11 cellular contexts compared by ENCODE assay signal in genomic region chr6:157832250-157832967, GRCh38. TPM values are rescaled to one million over a fixed set of nuclear protein-coding genes. Genes with fewer than 3 reads are reported as not detected.
DNase-seq lines count a peak whose midpoint lies in the region; ATAC-seq, FAIRE-seq and TF ChIP-seq lines count a peak whose summit lies in the region.
"Had no signal": no experiment of that assay in that cellular context is flagged by ENCODE, and none has a peak within 500 bp of the region (broad histone marks: within the 10 kb centered on the region; RNA-seq: fewer than 3 reads in every experiment).

No MANE protein-coding gene starts in this region.

- no peaks in the 10 kb centered on the region for H4K20me1 ChIP-seq in PC-9 (ENCODE audit: insufficient read depth)

- H3K9me3 Mint-ChIP-seq in activated CD4-positive, alpha-beta T cell treated with anti-CD3 and anti-CD28 coated beads for 36 hours (ENCODE audit: low read depth) = peaks cover 26% of the 10 kb centered on the region
- peaks cover 2% of the 10 kb centered on the region for H3K9me3 Mint-ChIP-seq in endodermal cell
- H3K9me3 Mint-ChIP-seq in osteocyte (ENCODE audit: unreplicated experiment) = peaks cover 6% of the 10 kb centered on the region

- peaks cover 62% of the 10 kb centered on the region for H3K36me3 Mint-ChIP-seq in activated CD4-positive, alpha-beta T cell treated with anti-CD3 and anti-CD28 coated beads for 36 hours (ENCODE audit: low read depth)
- H3K36me3 Mint-ChIP-seq in endodermal cell (ENCODE audit: low read depth) = peaks cover 12% of the 10 kb centered on the region
- peaks cover 10% of the 10 kb centered on the region for H3K36me3 Mint-ChIP-seq in osteocyte (ENCODE audit: unreplicated experiment)

- no peak overlapping the region for H2AFZ ChIP-seq in PC-9

- no peak overlapping the region for H3K9ac ChIP-seq in endodermal cell (ENCODE audit: extremely low read depth, low read length, poor library complexity, severe bottlenecking)

- no peaks in the 10 kb centered on the region for H3K9me2 ChIP-seq in PC-9 (ENCODE audit: insufficient read depth)

- H3K4me1 ChIP-seq in PC-9 (replicated peaks; ENCODE audit: insufficient read depth) (peaks cover 45% of the 10 kb centered on the region), endodermal cell (ENCODE audit: control insufficient read depth, insufficient read depth, low read length) (peaks cover 11% of the 10 kb centered on the region), pancreas (peaks cover 0 to 5% (median 5%) of the 10 kb centered on the region in 3 donors)

- TF ChIP-seq CTCF in PC-9 (conservative IDR thresholded peaks at IDR 0.05) = no peak
- peak; percentile 22 for TF ChIP-seq CTCF in endodermal cell (conservative IDR thresholded peaks at IDR 0.05)
- no peak for TF ChIP-seq CTCF in osteocyte (IDR thresholded peaks at IDR 0.05)
- TF ChIP-seq CTCF in pancreas (IDR thresholded peaks at IDR 0.05) = no peak

- H3K27me3 ChIP-seq in PC-9 (ENCODE audit: insufficient read depth, low read depth) (no peaks in the 10 kb centered on the region), endodermal cell (ENCODE audit: control insufficient read depth, insufficient read depth, low read length, poor library complexity, severe bottlenecking) (no peaks in the 10 kb centered on the region), pancreas (no peaks in the 10 kb centered on the region)
- H3K27me3 ChIP-seq: esophagus squamous epithelium had no signal

- POLR2A ChIA-PET in activated CD4-positive, alpha-beta T cell treated with anti-CD3 and anti-CD28 coated beads for 36 hours (lab: Charles Lee) = interaction anchor here (0.5 to 1.7 kb wide), 3 partner anchors 12 to 68 kb away, joined by 3 to 9 read pairs (median 4); no protein-coding TSS in a partner anchor
- POLR2A ChIA-PET in PC-9 (lab: Charles Lee; ENCODE audit: unreplicated experiment) = no interaction called here

- no peaks in the 10 kb centered on the region for H3K27me3 Mint-ChIP-seq in activated CD4-positive, alpha-beta T cell treated with anti-CD3 and anti-CD28 coated beads for 36 hours
- no peaks in the 10 kb centered on the region for H3K27me3 Mint-ChIP-seq in endodermal cell (ENCODE audit: insufficient read depth)
- no peaks in the 10 kb centered on the region for H3K27me3 Mint-ChIP-seq in osteocyte (ENCODE audit: unreplicated experiment)
- H3K27me3 Mint-ChIP-seq: activated CD8-positive, alpha-beta memory T cell treated with anti-CD3 and anti-CD28 coated beads, Interleukin-2, amount 10 ng/mL, durations not matched to agents 7 days and 5 days had no signal

- intact Hi-C loops in activated CD4-positive, alpha-beta T cell treated with anti-CD3 and anti-CD28 coated beads for 36 hours (cut with DNase I, micrococcal nuclease) = loop anchor here (5.0 to 10.0 kb wide), 2 partner anchors 40 to 1032 kb away; no protein-coding TSS in a partner anchor
- intact Hi-C loops in PC-9 (cut with micrococcal nuclease; ENCODE audit: unreplicated experiment) (loop anchor here (2.0 to 5.0 kb wide), 2 partner anchors 35 to 228 kb away; no protein-coding TSS in a partner anchor), pancreas (cut with DNase I) (no loop called here)

- CTCF ChIA-PET in activated CD4-positive, alpha-beta T cell treated with anti-CD3 and anti-CD28 coated beads for 36 hours (lab: Charles Lee) = interaction anchor here (0.6 to 4.9 kb wide), 4 partner anchors 13 to 146 kb away, joined by 3 to 25 read pairs (median 8); no protein-coding TSS in a partner anchor
- CTCF ChIA-PET in PC-9 (lab: Charles Lee) = no interaction called here

- H3K27ac ChIP-seq in PC-9 (peak overlapping the region; percentile 88), endodermal cell (ENCODE audit: low read depth, low read length) (peak overlapping the region; percentile 18), pancreas (no peak overlapping the region)
- H3K27ac ChIP-seq: esophagus squamous epithelium had no signal

- H3K4me3 ChIP-seq in PC-9 (no peak overlapping the region), endodermal cell (ENCODE audit: low read length) (peak overlapping the region; percentile 71), pancreas (no peak overlapping the region)
- H3K4me3 ChIP-seq: esophagus squamous epithelium had no signal

- H3K9me3 ChIP-seq in PC-9 (ENCODE audit: insufficient read depth, low read depth) (no peaks in the 10 kb centered on the region; the same call in 1 of the 2 replicates), endodermal cell (ENCODE audit: control insufficient read depth, low read length) (no peaks in the 10 kb centered on the region), pancreas (no peaks in the 10 kb centered on the region)
- H3K9me3 ChIP-seq: esophagus squamous epithelium had no signal

- no peak for FAIRE-seq in pancreas (lab: Jason Lieb, UNC)

- H3K27ac Mint-ChIP-seq in activated CD4-positive, alpha-beta T cell treated with anti-CD3 and anti-CD28 coated beads for 36 hours = peak overlapping the region; percentile 52
- H3K27ac Mint-ChIP-seq in endodermal cell = peak overlapping the region; percentile 81
- peak overlapping the region; percentile 87 for H3K27ac Mint-ChIP-seq in osteocyte (ENCODE audit: unreplicated experiment)
- H3K27ac Mint-ChIP-seq: activated CD8-positive, alpha-beta memory T cell treated with anti-CD3 and anti-CD28 coated beads, Interleukin-2, amount 10 ng/mL, durations not matched to agents 7 days and 5 days had no signal

- H3K4me1 Mint-ChIP-seq in activated CD4-positive, alpha-beta T cell treated with anti-CD3 and anti-CD28 coated beads for 36 hours = peaks cover 85% of the 10 kb centered on the region
- H3K4me1 Mint-ChIP-seq in endodermal cell (peaks cover 49% of the 10 kb centered on the region), osteocyte (ENCODE audit: unreplicated experiment) (peaks cover 61% of the 10 kb centered on the region)

- H3K36me3 ChIP-seq in PC-9 (ENCODE audit: low read depth) (peaks cover 30% of the 10 kb centered on the region; the same call in 1 of the 2 replicates), endodermal cell (ENCODE audit: control insufficient read depth, insufficient read depth, low read length) (peaks cover 8% of the 10 kb centered on the region), pancreas (no peaks in the 10 kb centered on the region)

- H3K4me2 ChIP-seq in PC-9 = peak overlapping the region; percentile 87

- 83 to 88% methylated on average over 3 of the region's 3 CpGs for WGBS in endodermal cell (ENCODE audit: insufficient coverage in 1 of 2, insufficient read length in 1 of 2), 2 experiments
- 80 to 88% methylated on average over 3 of the region's 3 CpGs for WGBS in pancreas, 2 donors

- no peak overlapping the region for H3K4me3 Mint-ChIP-seq in activated CD4-positive, alpha-beta T cell treated with anti-CD3 and anti-CD28 coated beads for 36 hours
- peak overlapping the region; percentile 36 for H3K4me3 Mint-ChIP-seq in endodermal cell
- H3K4me3 Mint-ChIP-seq in osteocyte (ENCODE audit: unreplicated experiment) = peak overlapping the region; percentile 14
- H3K4me3 Mint-ChIP-seq: activated CD8-positive, alpha-beta memory T cell treated with anti-CD3 and anti-CD28 coated beads, Interleukin-2, amount 10 ng/mL, durations not matched to agents 7 days and 5 days had no signal

- no peak for DNase-seq in activated CD4-positive, alpha-beta T cell treated with anti-CD3 and anti-CD28 coated beads for 36 hours
- no peak for DNase-seq in activated CD4-positive, alpha-beta T cell treated with anti-CD3 and anti-CD28 coated beads for 48 hours
- DNase-seq in PC-9 (no peak), endodermal cell (no peak), osteocyte (ENCODE audit: extremely low spot score, unreplicated experiment) (no peak), NCI-H187 (lab: John Stamatoyannopoulos, UW) (no peak), pancreas (no peak)
- DNase-seq: activated CD8-positive, alpha-beta memory T cell treated with anti-CD3 and anti-CD28 coated beads, Interleukin-2, amount 10 ng/mL, durations not matched to agents 7 days and 5 days; esophagus squamous epithelium; occipital lobe had no signal

- peaks cover 22% of the 10 kb centered on the region for H3F3A ChIP-seq in PC-9 (ENCODE audit: insufficient read depth, low read depth)

- ATAC-seq in activated CD4-positive, alpha-beta T cell treated with anti-CD3 and anti-CD28 coated beads for 36 hours = no peak
- no peak for ATAC-seq in GM21367 (IDR thresholded peaks at IDR 0.05; ENCODE audit: unreplicated experiment)
- ATAC-seq in pancreas = no peak
- ATAC-seq: activated CD8-positive, alpha-beta memory T cell treated with anti-CD3 and anti-CD28 coated beads, Interleukin-2, amount 10 ng/mL, durations not matched to agents 7 days and 5 days had no signal

- TSS peak; percentile 2 for BruUV-seq in PC-9 (replicated peaks; lab: Mats Ljungman, UMichigan)

- peaks cover 97% of the 10 kb centered on the region for H3K79me2 ChIP-seq in PC-9 (ENCODE audit: low read depth)

RNA-seq across cellular contexts. Expression of gene SNX9, which starts 9.4 kb away (rescaled TPM):
- total RNA-seq in activated CD4-positive, alpha-beta T cell treated with anti-CD3 and anti-CD28 coated beads for 36 hours = 10 to 100 TPM; 39.4 to 43.3 TPM
- 22.5 and 25.0 TPM in 2 replicates for total RNA-seq in PC-9 (2021)
- total RNA-seq in endodermal cell = 10 to 100 TPM; 30.6 to 33.0 TPM
- polyA plus RNA-seq in endodermal cell (2013, experiment 1 of 2) = 18.8 TPM
- 20.0 TPM for polyA plus RNA-seq in endodermal cell (2013, experiment 2 of 2)
- total RNA-seq in osteocyte = 65.0 and 65.2 TPM in 2 replicates
- 10 to 100 TPM; 14.6 to 27.4 (median 16.3) TPM for total RNA-seq in pancreas
- polyA plus RNA-seq in pancreas = 10 to 100 TPM; 14.2 to 16.3 TPM

Comparison
In these comparisons a context has a peak if more than half of its experiments do, and no peak if none do; other contexts are left out.
1. H3K27ac ChIP-seq: peak in PC-9 (single experiment) and endodermal cell (single experiment); none in pancreas (0 of 4).
2. intact Hi-C loops: an anchor here in activated CD4-positive, alpha-beta T cell treated with anti-CD3 and anti-CD28 coated beads for 36 hours (5.0 to 10.0 kb wide) and PC-9 (2.0 to 5.0 kb wide); none called in pancreas.
3. Peak in every context shown above with its lines, with median percentiles within 50 percentile points of each other: H3K27ac Mint-ChIP-seq.